ENCODE assay signal across 9 cellular contexts in the genomic region with DNA sequence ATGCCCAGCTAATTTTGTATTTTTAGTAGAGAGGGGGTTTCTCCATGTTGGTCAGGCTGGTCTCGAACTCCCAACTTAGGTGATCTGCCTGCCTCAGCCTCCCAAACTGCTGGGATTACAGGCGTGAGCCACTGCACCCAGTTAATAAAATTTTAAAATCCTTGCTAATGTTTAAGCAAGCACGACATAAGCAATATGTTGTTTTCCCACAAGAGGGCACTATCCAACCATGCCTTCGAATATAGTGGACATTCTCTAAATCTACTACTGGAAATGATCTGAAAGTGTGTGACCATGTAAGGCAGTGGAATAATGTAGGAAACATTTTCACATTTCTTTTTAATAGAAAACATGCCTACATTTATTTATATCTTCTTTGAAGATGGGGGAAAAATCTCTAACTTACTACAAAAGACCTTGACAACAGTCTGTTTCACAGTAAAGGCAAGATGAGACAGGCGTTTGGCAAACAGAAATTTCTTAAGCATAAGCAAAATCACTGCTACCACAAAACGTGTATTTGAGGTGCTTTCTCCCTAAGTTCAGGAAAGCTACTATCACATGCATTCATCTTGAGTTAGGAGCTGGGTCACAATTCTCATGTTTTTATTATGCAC. TPM values are rescaled to one million over a fixed set of nuclear protein-coding genes. Genes with fewer than 3 reads are reported as not detected.
DNase-seq lines count a peak whose midpoint lies in the region; ATAC-seq and TF ChIP-seq lines count a peak whose summit lies in the region.
"Had no signal": no experiment of that assay in that cellular context is flagged by ENCODE, and none has a peak within 500 bp of the region (broad histone marks: within the 10 kb centered on the region; RNA-seq: fewer than 3 reads in every experiment).

No MANE protein-coding gene starts in this region.

- H3K36me3 ChIP-seq in HUES48 (ENCODE audit: control insufficient read depth, insufficient read depth, low read length) (peaks cover 5% of the 10 kb centered on the region), mesodermal cell (ENCODE audit: control insufficient read depth, insufficient read depth, low read length) (peaks cover 39% of the 10 kb centered on the region)

- peaks cover 3% of the 10 kb centered on the region for H3K4me1 Mint-ChIP-seq in endothelial cell (ENCODE audit: unreplicated experiment)

- no peak overlapping the region for H3K4me3 Mint-ChIP-seq in endothelial cell (ENCODE audit: unreplicated experiment)
- H3K4me3 Mint-ChIP-seq: T-helper 1 cell treated with Interleukin-12 subunit alpha and Interleukin-12 subunit beta and Interleukin-4 antibody, amounts not matched to agents 30 μg/mL and 1 μg/mL, for 36 hours had no signal

- peak; percentile 59 for DNase-seq in DMS114 treated with DMSO at 0.1 percent for 48 hours (lab: John Stamatoyannopoulos, UW; ENCODE audit: unreplicated experiment)
- peak; percentile 24 to 34 for DNase-seq in SHP77 (lab: John Stamatoyannopoulos, UW)
- DNase-seq in endothelial cell (ENCODE audit: low spot score): peak; percentile 48
- peak; percentile 51 for DNase-seq in ureter (ENCODE audit: low spot score)

- H3K9me3 ChIP-seq in HUES48 (ENCODE audit: control insufficient read depth, insufficient read depth, low read length) (no peaks in the 10 kb centered on the region), mesodermal cell (ENCODE audit: control insufficient read depth, low read length) (no peaks in the 10 kb centered on the region)

- H3K27ac ChIP-seq in HUES48 (ENCODE audit: low read depth, low read length): peak overlapping the region; percentile 45
- H3K27ac ChIP-seq in mesodermal cell (ENCODE audit: low read depth, low read length, severe bottlenecking): peak overlapping the region; percentile 52

- ATAC-seq in HG03432 (IDR thresholded peaks at IDR 0.05; ENCODE audit: unreplicated experiment) (no peak), HG02970 (IDR thresholded peaks at IDR 0.05; ENCODE audit: low FRiP score, unreplicated experiment) (no peak)

- no peak overlapping the region for H3K9ac ChIP-seq in HUES48 (ENCODE audit: low read depth, low read length)

- H3K4me1 ChIP-seq in HUES48 (ENCODE audit: control insufficient read depth, insufficient read depth, low read length) (peaks cover 48% of the 10 kb centered on the region), mesodermal cell (ENCODE audit: control insufficient read depth, insufficient read depth, low read length, poor library complexity, severe bottlenecking) (peaks cover 29% of the 10 kb centered on the region)

- no peaks in the 10 kb centered on the region for H3K36me3 Mint-ChIP-seq in endothelial cell (ENCODE audit: low read depth, unreplicated experiment)

- H3K27ac Mint-ChIP-seq in endothelial cell (ENCODE audit: unreplicated experiment): no peak overlapping the region
- H3K27ac Mint-ChIP-seq: T-helper 1 cell treated with Interleukin-12 subunit alpha and Interleukin-12 subunit beta and Interleukin-4 antibody, amounts not matched to agents 30 μg/mL and 1 μg/mL, for 36 hours had no signal

- H3K4me3 ChIP-seq in HUES48 (ENCODE audit: low read depth, low read length) (no peak overlapping the region), mesodermal cell (ENCODE audit: extremely low read depth, insufficient read depth, low read length, poor library complexity, severe bottlenecking) (no peak overlapping the region)

- no peaks in the 10 kb centered on the region for H3K27me3 Mint-ChIP-seq in endothelial cell (ENCODE audit: unreplicated experiment)

- no peaks in the 10 kb centered on the region for H3K27me3 ChIP-seq in HUES48 (ENCODE audit: control insufficient read depth, insufficient read depth, low read length)

- WGBS in mesodermal cell (ENCODE audit: insufficient coverage in 2 of 2), 2 experiments: 57 to 68% methylated on average over 2 to 4 of the region's 6 CpGs

- H3K9me3 Mint-ChIP-seq in endothelial cell (ENCODE audit: unreplicated experiment): no peaks in the 10 kb centered on the region
- H3K9me3 Mint-ChIP-seq: T-helper 1 cell treated with Interleukin-12 subunit alpha and Interleukin-12 subunit beta and Interleukin-4 antibody, amounts not matched to agents 30 μg/mL and 1 μg/mL, for 36 hours had no signal

- TF ChIP-seq CTCF in endothelial cell (IDR thresholded peaks at IDR 0.05; ENCODE audit: unreplicated experiment): peak; percentile 62

RNA-seq across cellular contexts. Expression of a gene that starts 38.2 kb away (rescaled TPM):
- total RNA-seq in endothelial cell (ENCODE audit: unreplicated experiment): 72.5 TPM
- polyA plus RNA-seq in mesodermal cell (2013, experiment 1 of 2): 70.5 TPM
- 76.4 TPM for polyA plus RNA-seq in mesodermal cell (2013, experiment 2 of 2)
- 93.7 TPM for total RNA-seq in ureter
